31 cellular contexts compared by ENCODE assay signal in the genomic region with DNA sequence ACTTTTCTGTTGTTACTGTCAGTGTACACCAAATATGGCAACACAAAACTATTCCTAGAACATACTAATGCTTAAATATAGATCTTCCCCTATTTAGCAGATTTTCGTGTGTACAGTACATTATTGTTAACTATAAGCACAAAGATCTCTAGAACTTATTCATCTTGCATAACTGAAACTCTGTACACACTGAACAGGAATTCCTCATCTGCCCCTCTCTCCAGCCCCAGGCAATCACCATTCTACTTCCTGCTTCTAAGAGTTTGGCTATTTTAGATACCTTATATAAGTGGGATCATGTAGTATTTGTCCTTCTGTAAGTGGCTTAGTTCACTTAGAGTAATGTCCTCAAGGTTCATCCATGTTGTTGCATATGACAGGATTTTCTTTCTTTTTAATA.
"Had no signal": no experiment of that assay in that cellular context is flagged by ENCODE, and none has a peak within 500 bp of the region (broad histone marks: within the 10 kb centered on the region; RNA-seq: fewer than 3 reads in every experiment).

No MANE protein-coding gene starts in this region.

- H3K9ac ChIP-seq: neural progenitor cell, parathyroid adenoma had no signal

- H3K79me2 ChIP-seq: parathyroid adenoma had no signal

- H3K4me1 ChIP-seq: psoas muscle, testis had no signal

- H3K4me3 ChIP-seq: neural progenitor cell, ovary, psoas muscle, skin epidermis, smooth muscle cell, spleen, suprapubic skin, testis, tibial artery, transverse colon, upper lobe of left lung, vagina had no signal

- H3K27me3 ChIP-seq: neural progenitor cell, ovary, suprapubic skin, testis, tibial artery, upper lobe of left lung, vagina had no signal

- H3K27me3 Mint-ChIP-seq: progenitor cell of endocrine pancreas had no signal

- H3K4me2 ChIP-seq: neural progenitor cell, smooth muscle cell had no signal

- H3K27ac Mint-ChIP-seq: natural killer cell; nephron; neural progenitor cell; progenitor cell of endocrine pancreas; stimulated activated memory B cell treated with anti-CD40 and anti-IgM and Interleukin-4, amounts not matched to agents 10 μg/mL and 1 μg/mL and 100 μg/mL, for 72 hours; stimulated activated naive CD8-positive, alpha-beta T cell treated with anti-CD3 and anti-CD28 coated beads, Interleukin-15, amount 100 ng/mL, for 72 hours had no signal

- H3K36me3 ChIP-seq: neural progenitor cell, ovary, suprapubic skin, tibial artery, transverse colon, upper lobe of left lung, vagina had no signal

- H2AFZ ChIP-seq: neural progenitor cell, parathyroid adenoma had no signal

- H3K9me3 ChIP-seq: ovary, suprapubic skin, testis, vagina had no signal

- FAIRE-seq: urothelium cell line had no signal

- H3K27ac ChIP-seq: neural progenitor cell, ovary, parathyroid adenoma, psoas muscle, skin epidermis, spleen, suprapubic skin, testis, tibial artery, transverse colon, upper lobe of left lung, vagina had no signal

- ATAC-seq: natural killer cell; psoas muscle; right cardiac atrium; sciatic nerve; stimulated activated memory B cell treated with anti-CD40 and anti-IgM and Interleukin-4, amounts not matched to agents 10 μg/mL and 1 μg/mL and 100 μg/mL, for 72 hours; stimulated activated naive CD8-positive, alpha-beta T cell treated with anti-CD3 and anti-CD28 coated beads, Interleukin-15, amount 100 ng/mL, for 72 hours; stimulated activated naive CD8-positive, alpha-beta T cell treated with anti-CD3 and anti-CD28 coated beads, Interleukin-15, Interleukin-2, amounts not matched to agents 100 U/mL and 50 U/mL, for 24 hours had no signal

- DNase-seq: natural killer cell; occipital lobe; ovary; posterior cingulate gyrus; psoas muscle; right cardiac atrium; spleen; stimulated activated CD4-positive, alpha-beta T cell treated with anti-CD3 and anti-CD28 coated beads, Interleukin-12 subunit alpha, Interleukin-12 subunit beta, amount 100 ng/mL, for 4 hours; stimulated activated CD4-positive, alpha-beta T cell treated with anti-CD3 and anti-CD28 coated beads, Interleukin-1b, Interleukin-23, amount 100 ng/mL, for 48 hours; stimulated activated CD4-positive, alpha-beta T cell treated with anti-CD3 and anti-CD28 coated beads, Interleukin-4, amount 100 ng/mL, for 1 hour; stimulated activated CD4-positive, alpha-beta T cell treated with anti-CD3 and anti-CD28 coated beads, Interleukin-4, amount 100 ng/mL, for 4 hours; stimulated activated CD8-positive, alpha-beta memory T cell treated with anti-CD3 and anti-CD28 coated beads, Interleukin-4, amount 100 ng/mL, for 48 hours; stimulated activated naive CD4-positive, alpha-beta T cell; stimulated activated naive CD8-positive, alpha-beta T cell treated with anti-CD3 and anti-CD28 coated beads, Interleukin-15, amount 100 ng/mL, for 72 hours; stimulated activated naive CD8-positive, alpha-beta T cell treated with anti-CD3 and anti-CD28 coated beads, Interleukin-15, Interleukin-2, amounts not matched to agents 100 U/mL and 50 U/mL, for 24 hours; substantia nigra; testis; tibial artery; transverse colon; upper lobe of left lung had no signal

- H3K4me3 Mint-ChIP-seq: natural killer cell; nephron; neural progenitor cell; stimulated activated memory B cell treated with anti-CD40 and anti-IgM and Interleukin-4, amounts not matched to agents 10 μg/mL and 1 μg/mL and 100 μg/mL, for 72 hours; stimulated activated naive CD8-positive, alpha-beta T cell treated with anti-CD3 and anti-CD28 coated beads, Interleukin-15, amount 100 ng/mL, for 72 hours had no signal

- H3K36me3 Mint-ChIP-seq: natural killer cell had no signal
